Comparison of ENCODE assay signal across 1 cellular context in genomic region chr3:133812872-133813271, GRCh38.
TF ChIP-seq lines count a peak whose summit lies in the region.

No MANE protein-coding gene starts in this region.

TF ChIP-seq in IMR-90, 13 proteins besides CTCF, POLR2A, EP300 and RAD21 (continued from another document):
- TF ChIP-seq USF2 (IDR thresholded peaks at IDR 0.05; ENCODE audit: low read depth, low read length) (no peak), SMC3 (IDR thresholded peaks at IDR 0.05; ENCODE audit: low read depth, low read length) (no peak), RCOR1 (IDR thresholded peaks at IDR 0.05; ENCODE audit: insufficient replicate concordance, low read length) (no peak), BHLHE40 (IDR thresholded peaks at IDR 0.05; ENCODE audit: low read depth, low read length) (no peak), FOS (IDR thresholded peaks at IDR 0.05; ENCODE audit: low read depth, low read length) (no peak), NFE2L2 (IDR thresholded peaks at IDR 0.05; ENCODE audit: low read depth, low read length) (no peak), RFX5 (IDR thresholded peaks at IDR 0.05; ENCODE audit: low read depth, low read length) (no peak), MAZ (IDR thresholded peaks at IDR 0.05; ENCODE audit: borderline replicate concordance, low read depth, low read length) (no peak), MAFK (IDR thresholded peaks at IDR 0.05; ENCODE audit: low read depth, low read length) (no peak), MXI1 (IDR thresholded peaks at IDR 0.05; ENCODE audit: borderline replicate concordance, low read depth, low read length) (no peak)
